ENCODE assay signal across 8 cellular contexts in genomic region chr15:31483053-31483923, GRCh38.
DNase-seq lines count a peak whose midpoint lies in the region; ATAC-seq and TF ChIP-seq lines count a peak whose summit lies in the region.

No MANE protein-coding gene starts in this region.

- peaks cover 57% of the 10 kb centered on the region for H3K4me1 Mint-ChIP-seq in activated T-cell treated with anti-CD3 and anti-CD28 coated beads, Interleukin-2, amount 50 U/mL, for 4 hours (ENCODE audit: low read depth)

- H3K27ac ChIP-seq in right atrium auricular region = no peak overlapping the region

- H3K4me3 ChIP-seq in right atrium auricular region = peak overlapping the region; percentile 6 to 42

- no peaks in the 10 kb centered on the region for H3K9me3 Mint-ChIP-seq in activated T-cell treated with anti-CD3 and anti-CD28 coated beads, Interleukin-2, amount 50 U/mL, for 4 hours

- H3K36me3 Mint-ChIP-seq in activated T-cell treated with anti-CD3 and anti-CD28 coated beads, Interleukin-2, amount 50 U/mL, for 4 hours (ENCODE audit: insufficient read depth) = no peaks in the 10 kb centered on the region

- no peaks in the 10 kb centered on the region for H3K36me3 ChIP-seq in right atrium auricular region

- H3K27me3 ChIP-seq in right atrium auricular region = peaks cover 0 to 3% of the 10 kb centered on the region in 2 donors

- H3K4me1 ChIP-seq in right atrium auricular region = peaks cover 0 to 3% of the 10 kb centered on the region in 2 donors

- peak overlapping the region; percentile 88 for H3K4me3 Mint-ChIP-seq in activated T-cell treated with anti-CD3 and anti-CD28 coated beads, Interleukin-2, amount 50 U/mL, for 4 hours

- TF ChIP-seq CTCF in right atrium auricular region (IDR thresholded peaks at IDR 0.05) = no peak

- H3K27me3 Mint-ChIP-seq in activated T-cell treated with anti-CD3 and anti-CD28 coated beads, Interleukin-2, amount 50 U/mL, for 4 hours (ENCODE audit: low read depth) = peaks cover 5% of the 10 kb centered on the region

- DNase-seq in activated T-cell treated with anti-CD3 and anti-CD28 coated beads, Interleukin-2, amount 50 U/mL, for 4 hours = peak; percentile 51
- DNase-seq in right atrium auricular region (ENCODE audit: low spot score) (no peak), NCI-H2196 treated with DMSO at 0.1 percent for 48 hours (lab: John Stamatoyannopoulos, UW; ENCODE audit: unreplicated experiment) (no peak)
- DNase-seq in stimulated activated CD4-positive, alpha-beta T cell treated with anti-CD3 and anti-CD28 coated beads, Interleukin-2, amount 100 ng/mL, for 24 hours = peak; percentile 44 to 75

- ATAC-seq in GM19395 (IDR thresholded peaks at IDR 0.05; ENCODE audit: unreplicated experiment) (peak; percentile 51), GM19455 (IDR thresholded peaks at IDR 0.05; ENCODE audit: unreplicated experiment) (no peak), HG03097 (IDR thresholded peaks at IDR 0.05; ENCODE audit: low FRiP score, unreplicated experiment) (no peak), HG03469 (IDR thresholded peaks at IDR 0.05; ENCODE audit: unreplicated experiment) (no peak)
- ATAC-seq in activated T-cell treated with anti-CD3 and anti-CD28 coated beads, Interleukin-2, amount 50 U/mL, for 4 hours = peak; percentile 74 to 79

- H3K9me3 ChIP-seq in right atrium auricular region = no peaks in the 10 kb centered on the region

Comparison
In these comparisons a context has a peak if more than half of its experiments do, and no peak if none do; other contexts are left out.
1. ATAC-seq: peak in GM19395 (single experiment) and activated T-cell treated with anti-CD3 and anti-CD28 coated beads, Interleukin-2, amount 50 U/mL, for 4 hours (2 of 2); none in GM19455 (single experiment), HG03097 (single experiment) and HG03469 (single experiment).
2. DNase-seq: peak in activated T-cell treated with anti-CD3 and anti-CD28 coated beads, Interleukin-2, amount 50 U/mL, for 4 hours (single experiment) and stimulated activated CD4-positive, alpha-beta T cell treated with anti-CD3 and anti-CD28 coated beads, Interleukin-2, amount 100 ng/mL, for 24 hours (2 of 2); none in right atrium auricular region (single experiment) and NCI-H2196 treated with DMSO at 0.1 percent for 48 hours (single experiment).